11 cellular contexts compared by ENCODE assay signal in genomic region chr16:48831081-48831722, GRCh38.
DNase-seq lines count a peak whose midpoint lies in the region; ATAC-seq, FAIRE-seq and TF ChIP-seq lines count a peak whose summit lies in the region.
"Had no signal": no experiment of that assay in that cellular context is flagged by ENCODE, and none has a peak within 500 bp of the region (broad histone marks: within the 10 kb centered on the region; RNA-seq: fewer than 3 reads in every experiment).

No MANE protein-coding gene starts in this region.

- no peak for FAIRE-seq in keratinocyte (lab: Jason Lieb, UNC)

- H3K27me3 Mint-ChIP-seq in GM23338 (ENCODE audit: insufficient read depth, low read depth, poor library complexity), result no peaks in the 10 kb centered on the region
- H3K27me3 Mint-ChIP-seq: CD4-positive, alpha-beta T cell had no signal

- H3K4me3 ChIP-seq in GM23338 (no peak overlapping the region), keratinocyte (ENCODE audit: control insufficient read depth in 2 of 3, extremely low read depth in 1 of 3, insufficient read depth in 2 of 3, low read depth in 1 of 3, low read length in 3 of 3) (no peak overlapping the region)

- 0 out of 2 replicates have a peak, but pooled peaks cover 7% of the 10 kb centered on the region for H3K9me2 ChIP-seq in GM23338 (ENCODE audit: insufficient read depth)

- peak overlapping the region; percentile 60; the same call in 1 of the 2 replicates for H3K27ac Mint-ChIP-seq in GM23338
- H3K27ac Mint-ChIP-seq: activated naive CD4-positive, alpha-beta T cell treated with anti-CD3 and anti-CD28 coated beads, Interleukin-2, amount 50 U/mL, for 72 hours; CD4-positive, alpha-beta T cell had no signal

- H3K9me3 ChIP-seq in keratinocyte (ENCODE audit: control insufficient read depth, low read depth, low read length), result no peaks in the 10 kb centered on the region

- dilution Hi-C loops in keratinocyte (cut with MboI; ENCODE audit: extremely low pct_ligation_motif_present, low sequenced_read_pairs), result no loop called here

- H3F3A ChIP-seq in GM23338 (replicated peaks; ENCODE audit: low read depth), result no peaks in the 10 kb centered on the region

- H3K36me3 ChIP-seq in GM23338 (ENCODE audit: insufficient read depth), result no peaks in the 10 kb centered on the region
- no peaks in the 10 kb centered on the region for H3K36me3 ChIP-seq in keratinocyte (ENCODE audit: control insufficient read depth in 2 of 2, extremely low read depth in 1 of 2, insufficient read depth in 2 of 2, low read length in 2 of 2)

- H3K79me2 ChIP-seq in GM23338 (replicated peaks; ENCODE audit: insufficient read depth) (no peaks in the 10 kb centered on the region), keratinocyte (ENCODE audit: control insufficient read depth, insufficient read depth, low read length) (no peaks in the 10 kb centered on the region)

- no peaks in the 10 kb centered on the region for H3K9me3 Mint-ChIP-seq in GM23338

- no peak overlapping the region for H3K4me3 Mint-ChIP-seq in GM23338
- H3K4me3 Mint-ChIP-seq: CD4-positive, alpha-beta T cell had no signal

- H3K36me3 Mint-ChIP-seq in GM23338 (ENCODE audit: low read depth), result no peaks in the 10 kb centered on the region
- H3K36me3 Mint-ChIP-seq: activated naive CD4-positive, alpha-beta T cell treated with anti-CD3 and anti-CD28 coated beads, Interleukin-2, amount 50 U/mL, for 72 hours had no signal

- no peak overlapping the region for H3K9ac ChIP-seq in keratinocyte (ENCODE audit: control insufficient read depth, extremely low read depth, insufficient read depth, low read length)

- no peaks in the 10 kb centered on the region for H3K9me1 ChIP-seq in keratinocyte (ENCODE audit: control insufficient read depth, extremely low read depth, insufficient read depth, low read length)

- H3K27ac ChIP-seq in C4-2B, result no peak overlapping the region
- no peak overlapping the region for H3K27ac ChIP-seq in GM23338 (ENCODE audit: low read depth)
- H3K27ac ChIP-seq in keratinocyte (ENCODE audit: control insufficient read depth, insufficient read depth, low read length), result no peak overlapping the region

- H2AFZ ChIP-seq in GM23338, result peak overlapping the region; percentile 14; the same call in 1 of the 2 replicates
- no peak overlapping the region for H2AFZ ChIP-seq in keratinocyte (ENCODE audit: control insufficient read depth, low read length)

- no peaks in the 10 kb centered on the region for H4K20me1 ChIP-seq in GM23338 (replicated peaks; ENCODE audit: insufficient read depth)
- H4K20me1 ChIP-seq in keratinocyte (ENCODE audit: control insufficient read depth, extremely low read depth, insufficient read depth, low read length), result no peaks in the 10 kb centered on the region

- no peak overlapping the region for H3K4me2 ChIP-seq in GM23338
- no peak overlapping the region for H3K4me2 ChIP-seq in keratinocyte (ENCODE audit: control insufficient read depth, extremely low read depth, insufficient read depth, low read depth, low read length)

- DNase-seq in GM23338 (ENCODE audit: low spot score), result peak; percentile 79
- DNase-seq in RKO (ENCODE audit: low spot score), result peak; percentile 8
- no peak for DNase-seq in keratinocyte (ENCODE audit: low read depth, low spot score)
- DNase-seq in NCI-H2081 (lab: John Stamatoyannopoulos, UW), result no peak
- no peak for DNase-seq in stimulated activated CD4-positive, alpha-beta T cell treated with anti-CD3 and anti-CD28 coated beads, Interleukin-4, amount 100 ng/mL, for 1 hour
- DNase-seq in putamen (ENCODE audit: low spot score), result no peak
- no peak for DNase-seq in NCI-H510A treated with DMSO at 0.1 percent for 48 hours (lab: John Stamatoyannopoulos, UW)
- DNase-seq: CD4-positive, alpha-beta T cell; kidney glomerular epithelial cell had no signal

- peaks cover 5% of the 10 kb centered on the region; the same call in 2 of the 3 replicates for H3K4me1 Mint-ChIP-seq in GM23338

- H3K4me1 ChIP-seq in GM23338 (ENCODE audit: insufficient read depth), result no peaks in the 10 kb centered on the region
- H3K4me1 ChIP-seq in keratinocyte (ENCODE audit: control insufficient read depth, extremely low read depth, insufficient read depth, low read length), result no peaks in the 10 kb centered on the region

- ATAC-seq in GM23338, result peak; percentile 89
- ATAC-seq: activated naive CD4-positive, alpha-beta T cell treated with anti-CD3 and anti-CD28 coated beads, Interleukin-2, amount 50 U/mL, for 72 hours had no signal

- no peaks in the 10 kb centered on the region for H3K27me3 ChIP-seq in GM23338 (ENCODE audit: insufficient read depth)
- H3K27me3 ChIP-seq in keratinocyte (ENCODE audit: control insufficient read depth, extremely low read depth, insufficient read depth, low read length), result no peaks in the 10 kb centered on the region

- TF ChIP-seq CTCF in C4-2B (conservative IDR thresholded peaks at IDR 0.05) (peak; percentile 23), GM23338 (conservative IDR thresholded peaks at IDR 0.05; ENCODE audit: low read depth in 2 of 2) (peak; percentile 40 to 58), keratinocyte (optimal IDR thresholded peaks at IDR 0.05 in 1 of 3, IDR thresholded peaks at IDR 0.05 in 1 of 3, conservative IDR thresholded peaks at IDR 0.05 in 1 of 3; ENCODE audit: extremely low read depth in 1 of 3, insufficient read depth in 2 of 3, low read length in 3 of 3) (peak in 2 of 3 experiments; percentile 20 to 31)

TF ChIP-seq in GM23338, 12 proteins besides CTCF, POLR2A, EP300 and RAD21 (continues in another document):
- TF ChIP-seq, protein P1, sequence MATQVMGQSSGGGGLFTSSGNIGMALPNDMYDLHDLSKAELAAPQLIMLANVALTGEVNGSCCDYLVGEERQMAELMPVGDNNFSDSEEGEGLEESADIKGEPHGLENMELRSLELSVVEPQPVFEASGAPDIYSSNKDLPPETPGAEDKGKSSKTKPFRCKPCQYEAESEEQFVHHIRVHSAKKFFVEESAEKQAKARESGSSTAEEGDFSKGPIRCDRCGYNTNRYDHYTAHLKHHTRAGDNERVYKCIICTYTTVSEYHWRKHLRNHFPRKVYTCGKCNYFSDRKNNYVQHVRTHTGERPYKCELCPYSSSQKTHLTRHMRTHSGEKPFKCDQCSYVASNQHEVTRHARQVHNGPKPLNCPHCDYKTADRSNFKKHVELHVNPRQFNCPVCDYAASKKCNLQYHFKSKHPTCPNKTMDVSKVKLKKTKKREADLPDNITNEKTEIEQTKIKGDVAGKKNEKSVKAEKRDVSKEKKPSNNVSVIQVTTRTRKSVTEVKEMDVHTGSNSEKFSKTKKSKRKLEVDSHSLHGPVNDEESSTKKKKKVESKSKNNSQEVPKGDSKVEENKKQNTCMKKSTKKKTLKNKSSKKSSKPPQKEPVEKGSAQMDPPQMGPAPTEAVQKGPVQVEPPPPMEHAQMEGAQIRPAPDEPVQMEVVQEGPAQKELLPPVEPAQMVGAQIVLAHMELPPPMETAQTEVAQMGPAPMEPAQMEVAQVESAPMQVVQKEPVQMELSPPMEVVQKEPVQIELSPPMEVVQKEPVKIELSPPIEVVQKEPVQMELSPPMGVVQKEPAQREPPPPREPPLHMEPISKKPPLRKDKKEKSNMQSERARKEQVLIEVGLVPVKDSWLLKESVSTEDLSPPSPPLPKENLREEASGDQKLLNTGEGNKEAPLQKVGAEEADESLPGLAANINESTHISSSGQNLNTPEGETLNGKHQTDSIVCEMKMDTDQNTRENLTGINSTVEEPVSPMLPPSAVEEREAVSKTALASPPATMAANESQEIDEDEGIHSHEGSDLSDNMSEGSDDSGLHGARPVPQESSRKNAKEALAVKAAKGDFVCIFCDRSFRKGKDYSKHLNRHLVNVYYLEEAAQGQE (IDR thresholded peaks at IDR 0.05; ENCODE audit: unreplicated experiment), result no peak
- TF ChIP-seq JUNB (IDR thresholded peaks at IDR 0.05; ENCODE audit: unreplicated experiment) (no peak), NANOG (IDR thresholded peaks at IDR 0.05; ENCODE audit: borderline replicate concordance) (no peak), POLR2AphosphoS5 (IDR thresholded peaks at IDR 0.05; ENCODE audit: low read depth) (no peak)

Comparison
In these comparisons a context has a peak if more than half of its experiments do, and no peak if none do; other contexts are left out.
1. DNase-seq: peak in GM23338 (single experiment) and RKO (single experiment); none in keratinocyte (single experiment), NCI-H2081 (0 of 2), stimulated activated CD4-positive, alpha-beta T cell treated with anti-CD3 and anti-CD28 coated beads, Interleukin-4, amount 100 ng/mL, for 1 hour (single experiment), putamen (single experiment) and NCI-H510A treated with DMSO at 0.1 percent for 48 hours (single experiment).
2. Peak in every context shown above with its lines, with median percentiles within 50 percentile points of each other: CTCF ChIP-seq.